Comparison of ENCODE assay signal across 8 cellular contexts in genomic region chr9:89425921-89426388, GRCh38.
DNase-seq lines count a peak whose midpoint lies in the region; ATAC-seq lines count a peak whose summit lies in the region.

No MANE protein-coding gene starts in this region.

- DNase-seq in anterior cingulate cortex (lab: John Stamatoyannopoulos, UW) (peak in 35 of 58 donors; percentile 23 to 88 (median 51)), pons (ENCODE audit: low spot score) (peak; percentile 89), T1000 (lab: John Stamatoyannopoulos, UW) (no peak), NCI-H748 (lab: John Stamatoyannopoulos, UW; ENCODE audit: unreplicated experiment) (no peak)

- ATAC-seq in GM18870 (IDR thresholded peaks at IDR 0.05; ENCODE audit: unreplicated experiment) (peak; percentile 2), HG03045 (IDR thresholded peaks at IDR 0.05; ENCODE audit: unreplicated experiment) (peak; percentile 5), HG02938 (IDR thresholded peaks at IDR 0.05; ENCODE audit: unreplicated experiment) (no peak), HG03342 (IDR thresholded peaks at IDR 0.05; ENCODE audit: unreplicated experiment) (no peak)

Comparison
In these comparisons a context has a peak if more than half of its experiments do, and no peak if none do; other contexts are left out.
1. ATAC-seq: peak in GM18870 (single experiment) and HG03045 (single experiment); none in HG02938 (single experiment) and HG03342 (single experiment).
2. DNase-seq: peak in anterior cingulate cortex (35 of 58) and pons (single experiment); none in T1000 (single experiment) and NCI-H748 (single experiment).